In genomic region chr17:30767641-30768404, GRCh38 we compare ENCODE assay signal across 8 cellular contexts. TPM values are rescaled to one million over a fixed set of nuclear protein-coding genes. Genes with fewer than 3 reads are reported as not detected.
DNase-seq lines count a peak whose midpoint lies in the region; ATAC-seq, FAIRE-seq and TF ChIP-seq lines count a peak whose summit lies in the region.
"Not testable (repeated sequence)": the region's sequence is repeated elsewhere in the genome, so short reads cannot be mapped to it uniquely, and the experiment has no call there.

No MANE protein-coding gene starts in this region.

- TF ChIP-seq RAD21 in A549 (conservative IDR thresholded peaks at IDR 0.05 in 1 of 2, IDR thresholded peaks at IDR 0.05 in 1 of 2): not testable (repeated sequence)

- not testable (repeated sequence) for H3K4me1 ChIP-seq in A549

- not testable (repeated sequence) for H3K4me2 ChIP-seq in A549

- peaks cover 29% of the 10 kb centered on the region for H3K36me3 Mint-ChIP-seq in activated CD8-positive, alpha-beta T cell treated with anti-CD3 and anti-CD28 coated beads for 36 hours (ENCODE audit: low read depth)
- H3K36me3 Mint-ChIP-seq in activated naive CD4-positive, alpha-beta T cell treated with anti-CD3 and anti-CD28 coated beads, Interleukin-2, amount 10 ng/mL, durations not matched to agents 7 days and 5 days: peaks cover 29% of the 10 kb centered on the region
- H3K36me3 Mint-ChIP-seq in stimulated activated effector memory CD8-positive, alpha-beta T cell treated with anti-CD3 and anti-CD28 coated beads, Interleukin-12 subunit alpha, Interleukin-12 subunit beta, amount 100 ng/mL, for 72 hours: peaks cover 96% of the 10 kb centered on the region

- not testable (repeated sequence) for H3K27me3 Mint-ChIP-seq in activated CD8-positive, alpha-beta T cell treated with anti-CD3 and anti-CD28 coated beads for 36 hours; activated naive CD4-positive, alpha-beta T cell treated with anti-CD3 and anti-CD28 coated beads, Interleukin-2, amount 10 ng/mL, durations not matched to agents 7 days and 5 days

- not testable (repeated sequence) for H3K4me3 ChIP-seq in A549; bronchial epithelial cell (ENCODE audit: low read depth, low read length)

- not testable (repeated sequence) for DNase-seq in A549 (ENCODE audit: low read depth in 1 of 2, low spot score in 1 of 2); activated CD8-positive, alpha-beta T cell treated with anti-CD3 and anti-CD28 coated beads for 36 hours; activated naive CD4-positive, alpha-beta T cell treated with anti-CD3 and anti-CD28 coated beads, Interleukin-2, amount 10 ng/mL, durations not matched to agents 7 days and 5 days; stimulated activated effector memory CD8-positive, alpha-beta T cell treated with anti-CD3 and anti-CD28 coated beads, Interleukin-12 subunit alpha, Interleukin-12 subunit beta, amount 100 ng/mL, for 72 hours (ENCODE audit: low spot score in 2 of 2)
- DNase-seq in HCEC 1CT (peak; percentile 25), bronchial epithelial cell (ENCODE audit: low read depth) (peak; percentile 15)

- WGBS in A549 (ENCODE audit: missing lambda C conversion rate): 89% methylated on average over 14 of the region's 14 CpGs

- H3K9me3 ChIP-seq in A549: not testable (repeated sequence)

- H3K27ac ChIP-seq in A549: not testable (repeated sequence)

- not testable (repeated sequence) for ATAC-seq in A549
- peak; percentile 20 for ATAC-seq in activated CD8-positive, alpha-beta T cell treated with anti-CD3 and anti-CD28 coated beads for 36 hours
- peak; percentile 70 for ATAC-seq in esophagus mucosa
- ATAC-seq in stimulated activated effector memory CD8-positive, alpha-beta T cell treated with anti-CD3 and anti-CD28 coated beads, Interleukin-12 subunit alpha, Interleukin-12 subunit beta, amount 100 ng/mL, for 72 hours: peak; percentile 70

- H3K27me3 ChIP-seq in bronchial epithelial cell (ENCODE audit: control insufficient read depth, insufficient read depth, low read length): not testable (repeated sequence)

- TF ChIP-seq CTCF in A549 (IDR thresholded peaks at IDR 0.05); activated CD8-positive, alpha-beta T cell treated with anti-CD3 and anti-CD28 coated beads for 36 hours (IDR thresholded peaks at IDR 0.05); bronchial epithelial cell (IDR thresholded peaks at IDR 0.05; ENCODE audit: insufficient read depth, low read length, severe bottlenecking): not testable (repeated sequence)

- POLR2A ChIA-PET in A549 (lab: Yijun Ruan, JAX): not testable (repeated sequence)
- POLR2A ChIA-PET in activated CD8-positive, alpha-beta T cell treated with anti-CD3 and anti-CD28 coated beads for 36 hours (lab: Charles Lee): interaction anchor here (0.6 to 0.8 kb wide), 2 partner anchors 11 to 1161 kb away, joined by 3 read pairs; no protein-coding TSS in a partner anchor

- TF ChIP-seq EP300 in A549 (IDR thresholded peaks at IDR 0.05): not testable (repeated sequence)

- intact Hi-C loops in activated CD8-positive, alpha-beta T cell treated with anti-CD3 and anti-CD28 coated beads for 36 hours (cut with micrococcal nuclease): not testable (repeated sequence)

- not testable (repeated sequence) for H3K36me3 ChIP-seq in bronchial epithelial cell (ENCODE audit: control insufficient read depth, insufficient read depth, low read length)

- not testable (repeated sequence) for H3K9me3 Mint-ChIP-seq in activated CD8-positive, alpha-beta T cell treated with anti-CD3 and anti-CD28 coated beads for 36 hours; activated naive CD4-positive, alpha-beta T cell treated with anti-CD3 and anti-CD28 coated beads, Interleukin-2, amount 10 ng/mL, durations not matched to agents 7 days and 5 days; stimulated activated effector memory CD8-positive, alpha-beta T cell treated with anti-CD3 and anti-CD28 coated beads, Interleukin-12 subunit alpha, Interleukin-12 subunit beta, amount 100 ng/mL, for 72 hours

- peak overlapping the region; percentile 83 for H3K27ac Mint-ChIP-seq in activated CD8-positive, alpha-beta T cell treated with anti-CD3 and anti-CD28 coated beads for 36 hours
- H3K27ac Mint-ChIP-seq in activated naive CD4-positive, alpha-beta T cell treated with anti-CD3 and anti-CD28 coated beads, Interleukin-2, amount 10 ng/mL, durations not matched to agents 7 days and 5 days: peak overlapping the region; percentile 55
- H3K27ac Mint-ChIP-seq in stimulated activated effector memory CD8-positive, alpha-beta T cell treated with anti-CD3 and anti-CD28 coated beads, Interleukin-12 subunit alpha, Interleukin-12 subunit beta, amount 100 ng/mL, for 72 hours: not testable (repeated sequence)

- FAIRE-seq in A549 (lab: Jason Lieb, UNC) (peak; percentile 77), TTC549 (lab: Jason Lieb, UNC) (peak; percentile 54)
- FAIRE-seq in bronchial epithelial cell (lab: Jason Lieb, UNC): not testable (repeated sequence)

- not testable (repeated sequence) for TF ChIP-seq POLR2A in A549 (IDR thresholded peaks at IDR 0.05; ENCODE audit: low read length)

- H3K4me3 Mint-ChIP-seq in activated CD8-positive, alpha-beta T cell treated with anti-CD3 and anti-CD28 coated beads for 36 hours; activated naive CD4-positive, alpha-beta T cell treated with anti-CD3 and anti-CD28 coated beads, Interleukin-2, amount 10 ng/mL, durations not matched to agents 7 days and 5 days; stimulated activated effector memory CD8-positive, alpha-beta T cell treated with anti-CD3 and anti-CD28 coated beads, Interleukin-12 subunit alpha, Interleukin-12 subunit beta, amount 100 ng/mL, for 72 hours: not testable (repeated sequence)

- CTCF ChIA-PET in A549 (lab: Yijun Ruan, JAX); activated naive CD4-positive, alpha-beta T cell treated with anti-CD3 and anti-CD28 coated beads, Interleukin-2, amount 10 ng/mL, durations not matched to agents 7 days and 5 days (lab: Charles Lee): not testable (repeated sequence)
- CTCF ChIA-PET in activated CD8-positive, alpha-beta T cell treated with anti-CD3 and anti-CD28 coated beads for 36 hours (lab: Charles Lee): interaction anchor here (1.0 kb wide), 1 partner anchor 16 kb away, joined by 3 read pairs; no protein-coding TSS in a partner anchor

- not testable (repeated sequence) for H3K4me1 Mint-ChIP-seq in activated CD8-positive, alpha-beta T cell treated with anti-CD3 and anti-CD28 coated beads for 36 hours (ENCODE audit: low read depth); activated naive CD4-positive, alpha-beta T cell treated with anti-CD3 and anti-CD28 coated beads, Interleukin-2, amount 10 ng/mL, durations not matched to agents 7 days and 5 days; stimulated activated effector memory CD8-positive, alpha-beta T cell treated with anti-CD3 and anti-CD28 coated beads, Interleukin-12 subunit alpha, Interleukin-12 subunit beta, amount 100 ng/mL, for 72 hours

RNA-seq across cellular contexts. Expression of gene CRLF3, which starts 56.7 kb away (rescaled TPM):
- polyA plus RNA-seq in A549 (2011; rRNA removed) (26.6 and 31.0 TPM in 2 replicates), A549 (2017; fragmentation: RNase III; extraction: RNeasy Plus Mini Kit Qiagen cat#74134 plus additional on column Dnase treatment) (16.1 to 17.4 TPM (median 16.3 TPM) in 3 replicates)
- 10.1 and 11.1 TPM in 2 replicates for polyA plus RNA-seq in A549 (2012; cell fraction: cytosol; rRNA removed)
- 4.4 and 8.5 TPM in 2 replicates for polyA plus RNA-seq in A549 (2012; cell fraction: nucleus; rRNA removed)
- polyA minus RNA-seq in A549 (2011; rRNA and poly(A)+ RNA removed): 13.8 and 14.9 TPM in 2 replicates
- 10 to 100 TPM; 40.3 to 42.5 TPM for total RNA-seq in activated CD8-positive, alpha-beta T cell treated with anti-CD3 and anti-CD28 coated beads for 36 hours
- total RNA-seq in bronchial epithelial cell (22.9 and 27.6 TPM in 2 replicates), esophagus mucosa (17.9 TPM)
